In the genomic region with DNA sequence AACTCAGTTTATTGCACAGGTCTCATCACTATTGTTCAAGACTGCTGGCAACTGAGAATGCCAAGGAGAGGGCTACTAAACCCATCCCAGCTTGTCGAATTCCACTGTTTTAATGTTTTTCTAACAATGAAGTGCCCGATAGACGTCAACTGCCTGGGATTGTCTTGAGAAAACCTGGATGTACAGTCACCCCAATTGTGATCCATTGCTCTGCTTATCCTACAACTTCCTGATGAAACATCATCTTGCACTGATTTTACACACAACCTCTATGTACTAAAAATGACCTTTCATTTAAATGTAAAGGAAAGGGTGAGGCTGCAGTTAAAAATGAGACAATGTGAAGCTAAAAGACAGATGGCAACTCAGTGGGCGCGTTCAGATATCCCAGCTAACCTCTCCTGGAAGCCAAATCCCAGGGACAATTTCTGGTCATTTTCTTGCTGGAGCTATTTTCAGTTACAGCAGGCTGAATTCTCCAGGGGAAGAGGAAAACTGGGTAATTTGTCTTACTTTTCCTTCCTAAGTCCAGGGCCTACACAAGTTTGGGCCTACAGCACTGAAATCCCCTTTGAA, we compare ENCODE assay signal across 1 cellular context.
TF ChIP-seq lines count a peak whose summit lies in the region.

No MANE protein-coding gene starts in this region.

TF ChIP-seq in SK-N-SH, 30 proteins besides CTCF, POLR2A, EP300 and RAD21 (continued from another document):
- TF ChIP-seq, protein P1, sequence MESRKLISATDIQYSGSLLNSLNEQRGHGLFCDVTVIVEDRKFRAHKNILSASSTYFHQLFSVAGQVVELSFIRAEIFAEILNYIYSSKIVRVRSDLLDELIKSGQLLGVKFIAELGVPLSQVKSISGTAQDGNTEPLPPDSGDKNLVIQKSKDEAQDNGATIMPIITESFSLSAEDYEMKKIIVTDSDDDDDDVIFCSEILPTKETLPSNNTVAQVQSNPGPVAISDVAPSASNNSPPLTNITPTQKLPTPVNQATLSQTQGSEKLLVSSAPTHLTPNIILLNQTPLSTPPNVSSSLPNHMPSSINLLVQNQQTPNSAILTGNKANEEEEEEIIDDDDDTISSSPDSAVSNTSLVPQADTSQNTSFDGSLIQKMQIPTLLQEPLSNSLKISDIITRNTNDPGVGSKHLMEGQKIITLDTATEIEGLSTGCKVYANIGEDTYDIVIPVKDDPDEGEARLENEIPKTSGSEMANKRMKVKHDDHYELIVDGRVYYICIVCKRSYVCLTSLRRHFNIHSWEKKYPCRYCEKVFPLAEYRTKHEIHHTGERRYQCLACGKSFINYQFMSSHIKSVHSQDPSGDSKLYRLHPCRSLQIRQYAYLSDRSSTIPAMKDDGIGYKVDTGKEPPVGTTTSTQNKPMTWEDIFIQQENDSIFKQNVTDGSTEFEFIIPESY (IDR thresholded peaks at IDR 0.05; ENCODE audit: borderline replicate concordance, low read depth): no peak
- TF ChIP-seq FOSL2 (IDR thresholded peaks at IDR 0.05; ENCODE audit: borderline replicate concordance, low read depth): no peak
- TF ChIP-seq FOXM1 (IDR thresholded peaks at IDR 0.05; ENCODE audit: low read depth): no peak
- TF ChIP-seq, protein P2, sequence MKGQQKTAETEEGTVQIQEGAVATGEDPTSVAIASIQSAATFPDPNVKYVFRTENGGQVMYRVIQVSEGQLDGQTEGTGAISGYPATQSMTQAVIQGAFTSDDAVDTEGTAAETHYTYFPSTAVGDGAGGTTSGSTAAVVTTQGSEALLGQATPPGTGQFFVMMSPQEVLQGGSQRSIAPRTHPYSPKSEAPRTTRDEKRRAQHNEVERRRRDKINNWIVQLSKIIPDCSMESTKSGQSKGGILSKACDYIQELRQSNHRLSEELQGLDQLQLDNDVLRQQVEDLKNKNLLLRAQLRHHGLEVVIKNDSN (IDR thresholded peaks at IDR 0.05; ENCODE audit: borderline replicate concordance, low read depth): no peak
- TF ChIP-seq NRF1 (IDR thresholded peaks at IDR 0.05; ENCODE audit: low read depth, low read length): no peak
- no peak for TF ChIP-seq TEAD4 (IDR thresholded peaks at IDR 0.05; ENCODE audit: borderline replicate concordance, insufficient read depth)
- TF ChIP-seq, protein P3, sequence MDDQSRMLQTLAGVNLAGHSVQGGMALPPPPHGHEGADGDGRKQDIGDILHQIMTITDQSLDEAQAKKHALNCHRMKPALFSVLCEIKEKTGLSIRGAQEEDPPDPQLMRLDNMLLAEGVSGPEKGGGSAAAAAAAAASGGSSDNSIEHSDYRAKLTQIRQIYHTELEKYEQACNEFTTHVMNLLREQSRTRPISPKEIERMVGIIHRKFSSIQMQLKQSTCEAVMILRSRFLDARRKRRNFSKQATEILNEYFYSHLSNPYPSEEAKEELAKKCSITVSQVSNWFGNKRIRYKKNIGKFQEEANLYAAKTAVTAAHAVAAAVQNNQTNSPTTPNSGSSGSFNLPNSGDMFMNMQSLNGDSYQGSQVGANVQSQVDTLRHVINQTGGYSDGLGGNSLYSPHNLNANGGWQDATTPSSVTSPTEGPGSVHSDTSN (IDR thresholded peaks at IDR 0.05): no peak
